In the genomic region with DNA sequence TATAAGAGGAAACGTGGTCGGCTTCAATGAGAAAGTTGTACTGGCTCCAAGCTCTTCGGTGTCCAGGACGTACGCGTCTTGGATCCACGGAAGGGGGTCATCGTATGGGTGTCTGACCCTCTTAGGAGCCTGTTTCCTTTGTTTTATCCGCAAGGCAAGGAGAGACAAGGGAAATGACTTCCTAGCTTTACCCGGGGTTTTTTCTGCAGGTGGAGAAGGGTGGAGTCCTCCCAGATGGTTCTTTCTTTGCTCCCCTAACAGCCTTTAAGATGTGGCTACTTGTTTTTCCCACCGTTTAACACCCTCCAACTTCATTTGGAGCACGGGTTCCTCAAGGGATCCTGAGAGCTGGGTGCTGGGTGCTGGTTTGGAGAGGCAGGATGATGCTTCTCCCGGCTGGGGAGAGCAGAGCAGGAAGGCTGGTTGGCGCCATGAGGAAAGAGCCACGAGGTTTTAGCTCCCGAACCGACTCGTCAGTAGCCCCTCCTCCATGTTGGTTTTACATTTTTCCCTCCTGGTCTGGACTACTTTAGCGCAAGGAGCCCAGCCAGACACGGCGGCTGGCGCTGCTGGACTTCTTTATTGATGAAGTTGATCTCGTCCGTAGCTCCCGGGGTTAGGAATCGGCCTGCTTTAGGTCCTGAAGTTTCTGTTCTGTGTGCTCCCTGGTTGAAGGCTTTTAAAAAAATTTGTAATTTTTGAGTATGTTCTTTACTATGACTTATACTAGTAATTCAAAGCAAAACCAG, we compare ENCODE assay signal across 8 cellular contexts. TPM values are rescaled to one million over a fixed set of nuclear protein-coding genes. Genes with fewer than 3 reads are reported as not detected.
DNase-seq lines count a peak whose midpoint lies in the region; ATAC-seq, FAIRE-seq and TF ChIP-seq lines count a peak whose summit lies in the region.

No MANE protein-coding gene starts in this region.

- H3K56ac ChIP-seq in mesendoderm (ENCODE audit: low read length) = peak overlapping the region; percentile 95

- POLR2A ChIA-PET in endothelial cell of umbilical vein (lab: Charles Lee) = interaction anchor here (1.1 to 1.6 kb wide), 5 partner anchors 56 to 83 kb away, joined by 4 to 9 read pairs (median 4); partner anchors contain the start of gene TMCO1

- DNase-seq in AG08396 (ENCODE audit: low spot score) = peak; percentile 86
- DNase-seq in GM13977 (ENCODE audit: low spot score) = peak; percentile 55
- DNase-seq in NCI-H2107 (lab: John Stamatoyannopoulos, UW) = peak; percentile 79
- DNase-seq in endothelial cell of umbilical vein (ENCODE audit: low read depth, low spot score) = peak; percentile 86
- DNase-seq in mesendoderm = peak; percentile 83
- peak in 1 of 2 donors; percentile 64 for DNase-seq in suprapubic skin (ENCODE audit: low spot score in 2 of 2)

- H2AK5ac ChIP-seq in mesendoderm (ENCODE audit: low read length) = no peak overlapping the region

- TF ChIP-seq EP300 in suprapubic skin (IDR thresholded peaks at IDR 0.05) = no peak

- H3K36me3 ChIP-seq in endothelial cell of umbilical vein (ENCODE audit: control insufficient read depth in 2 of 2, extremely low read depth in 1 of 2, insufficient read depth in 2 of 2, low read length in 2 of 2) = no peaks in the 10 kb centered on the region
- H3K36me3 ChIP-seq in mesendoderm (ENCODE audit: control insufficient read depth, insufficient read depth, low read length) = no peaks in the 10 kb centered on the region
- H3K36me3 ChIP-seq in suprapubic skin = no peaks in the 10 kb centered on the region

- H3K4me1 ChIP-seq in endothelial cell of umbilical vein (ENCODE audit: control insufficient read depth, extremely low read depth, insufficient read depth, low read length) (peaks cover 13% of the 10 kb centered on the region), mesendoderm (ENCODE audit: control insufficient read depth, low read depth, low read length) (peaks cover 2% of the 10 kb centered on the region), suprapubic skin (peaks cover 17% of the 10 kb centered on the region)

- H4K5ac ChIP-seq in mesendoderm (ENCODE audit: low read length) = no peak overlapping the region

- intact Hi-C loops in endothelial cell of umbilical vein (cut with micrococcal nuclease) = loop anchor here (1.0 to 5.0 kb wide), 7 partner anchors 9 to 1009 kb away; partner anchors contain the start of gene POGK

- no peak overlapping the region for H4K8ac ChIP-seq in mesendoderm (ENCODE audit: low read depth, low read length)

- no CpG with 5 or more reads among the region's 26 CpGs for WGBS in mesendoderm (ENCODE audit: extremely low coverage, insufficient coverage, low lambda C conversion rate)
- WGBS in suprapubic skin = under 1% methylated on average over 26 of the region's 26 CpGs

- peak overlapping the region; percentile 97 for H3K4me2 ChIP-seq in endothelial cell of umbilical vein (ENCODE audit: insufficient read depth, low read length)
- H3K4me2 ChIP-seq in mesendoderm (ENCODE audit: low read length) = peak overlapping the region; percentile 89

- H3K79me2 ChIP-seq in endothelial cell of umbilical vein (ENCODE audit: control insufficient read depth, insufficient read depth, low read length) (peaks cover 59% of the 10 kb centered on the region), mesendoderm (ENCODE audit: control insufficient read depth, insufficient read depth, low read length) (peaks cover 57% of the 10 kb centered on the region)

- TF ChIP-seq CTCF in GM13977 (IDR thresholded peaks at IDR 0.05; ENCODE audit: extremely low read depth, insufficient read depth, missing control alignments) (no peak), VCaP (conservative IDR thresholded peaks at IDR 0.05) (no peak), endothelial cell of umbilical vein (IDR thresholded peaks at IDR 0.05; ENCODE audit: extremely low read depth in 1 of 2, insufficient read depth in 1 of 2, low read depth in 1 of 2, low read length in 2 of 2) (no peak), suprapubic skin (IDR thresholded peaks at IDR 0.05) (no peak)

- peak overlapping the region; percentile 15 for H3K23ac ChIP-seq in mesendoderm (ENCODE audit: low read length)

- H3K9me3 ChIP-seq in endothelial cell of umbilical vein (replicated peaks; ENCODE audit: control insufficient read depth, insufficient read depth, low read length) (no peaks in the 10 kb centered on the region), suprapubic skin (no peaks in the 10 kb centered on the region)

- peak overlapping the region; percentile 66 for H2BK5ac ChIP-seq in mesendoderm (ENCODE audit: low read length)

- no peak overlapping the region for H2BK120ac ChIP-seq in mesendoderm (ENCODE audit: low read depth, low read length)

- dilution Hi-C loops in endothelial cell of umbilical vein (cut with MboI; ENCODE audit: extremely low pct_ligation_motif_present, low sequenced_read_pairs) = no loop called here

- no peaks in the 10 kb centered on the region for H3K9me1 ChIP-seq in endothelial cell of umbilical vein (replicated peaks; ENCODE audit: control insufficient read depth, extremely low read depth, insufficient read depth, low read length)

- H3K27me3 ChIP-seq in endothelial cell of umbilical vein (ENCODE audit: control insufficient read depth in 2 of 2, insufficient read depth in 2 of 2, low read length in 2 of 2) = no peaks in the 10 kb centered on the region
- H3K27me3 ChIP-seq in mesendoderm (ENCODE audit: insufficient read depth, low read length, poor library complexity) = no peaks in the 10 kb centered on the region
- H3K27me3 ChIP-seq in suprapubic skin = no peaks in the 10 kb centered on the region

- BruUV-seq in endothelial cell of umbilical vein (replicated peaks; lab: Mats Ljungman, UMichigan) = TSS peak; percentile 89

- CTCF ChIA-PET in endothelial cell of umbilical vein (lab: Charles Lee) = interaction anchor here (0.8 to 2.3 kb wide), 20 partner anchors 10 to 231 kb away, joined by 3 to 13 read pairs (median 8); no protein-coding TSS in a partner anchor

- TF ChIP-seq POLR2A in endothelial cell of umbilical vein (IDR thresholded peaks at IDR 0.05; ENCODE audit: low read depth, low read length) (no peak), suprapubic skin (IDR thresholded peaks at IDR 0.05) (no peak)

- peak overlapping the region; percentile 81 for H3K4ac ChIP-seq in mesendoderm (ENCODE audit: low read depth, low read length)

- peak; percentile 7 for ATAC-seq in HG02943 (IDR thresholded peaks at IDR 0.05; ENCODE audit: low read depth, unreplicated experiment)

- peak overlapping the region; percentile 96 for H3K18ac ChIP-seq in mesendoderm (ENCODE audit: low read length)

- peak overlapping the region; percentile 96 for H3K27ac ChIP-seq in VCaP
- H3K27ac ChIP-seq in endothelial cell of umbilical vein (ENCODE audit: insufficient read depth, low read depth, low read length) = peak overlapping the region; percentile 95
- peak overlapping the region; percentile 72 for H3K27ac ChIP-seq in mesendoderm (ENCODE audit: low read depth, low read length)
- H3K27ac ChIP-seq in suprapubic skin = peak overlapping the region; percentile 93

- peak overlapping the region; percentile 49 for H2AFZ ChIP-seq in endothelial cell of umbilical vein (ENCODE audit: low read depth, low read length)

- in situ Hi-C loops in GM13977 (cut with MboI; ENCODE audit: low pct_unique_long_range_greater_than_20kb, low sequenced_read_pairs, unreplicated experiment) = no loop called here

- H4K20me1 ChIP-seq in endothelial cell of umbilical vein (replicated peaks; ENCODE audit: control insufficient read depth, extremely low read depth, insufficient read depth, low read length) = no peaks in the 10 kb centered on the region

- H3K4me3 ChIP-seq in endothelial cell of umbilical vein (replicated peaks in 1 of 3; ENCODE audit: insufficient read depth in 1 of 3, low read depth in 1 of 3, low read length in 3 of 3) (peak overlapping the region; percentile 77 to 93 (median 86)), mesendoderm (ENCODE audit: low read length) (peak overlapping the region; percentile 84), suprapubic skin (peak overlapping the region; percentile 94)

- H3K79me1 ChIP-seq in mesendoderm (ENCODE audit: low read length) = no peaks in the 10 kb centered on the region

- FAIRE-seq in endothelial cell of umbilical vein (lab: Jason Lieb, UNC) = peak; percentile 93

- peak overlapping the region; percentile 97 for H3K9ac ChIP-seq in endothelial cell of umbilical vein (replicated peaks; ENCODE audit: extremely low read depth, insufficient read depth, low read length)
- peak overlapping the region; percentile 94 for H3K9ac ChIP-seq in mesendoderm (ENCODE audit: low read length)

- H2BK15ac ChIP-seq in mesendoderm (replicated peaks; ENCODE audit: low read depth) = no peak overlapping the region

TF ChIP-seq in endothelial cell of umbilical vein, 7 proteins besides CTCF, POLR2A, EP300 and RAD21:
- TF ChIP-seq FOS (IDR thresholded peaks at IDR 0.05; ENCODE audit: borderline replicate concordance, insufficient read depth, low read length) = no peak
- TF ChIP-seq, protein P1, sequence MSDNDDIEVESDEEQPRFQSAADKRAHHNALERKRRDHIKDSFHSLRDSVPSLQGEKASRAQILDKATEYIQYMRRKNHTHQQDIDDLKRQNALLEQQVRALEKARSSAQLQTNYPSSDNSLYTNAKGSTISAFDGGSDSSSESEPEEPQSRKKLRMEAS (IDR thresholded peaks at IDR 0.05; ENCODE audit: insufficient read depth, insufficient read length) = peak; percentile 61
- no peak for TF ChIP-seq EZH2 (IDR thresholded peaks at IDR 0.05; ENCODE audit: borderline replicate concordance, low read depth, low read length, severe bottlenecking)
- no peak for TF ChIP-seq JUN (IDR thresholded peaks at IDR 0.05; ENCODE audit: borderline replicate concordance, insufficient read depth, insufficient read length, low read depth)
- peak; percentile 61 for TF ChIP-seq POLR2AphosphoS5 (IDR thresholded peaks at IDR 0.05; ENCODE audit: insufficient read depth, low read depth, low read length)
- peak; percentile 88 for TF ChIP-seq MYC (IDR thresholded peaks at IDR 0.05; ENCODE audit: low read depth, low read length)
- no peak for TF ChIP-seq GATA2 (IDR thresholded peaks at IDR 0.05; ENCODE audit: insufficient read depth, insufficient read length, low read depth, low read length)

RNA-seq across cellular contexts. Expression of gene UCK2, which starts 1.3 kb away (rescaled TPM):
- total RNA-seq in endothelial cell of umbilical vein (62.3 and 68.4 TPM in 2 replicates), suprapubic skin (10 to 100 TPM; 44.8 to 51.5 (median 45.4) TPM)
- polyA plus RNA-seq in endothelial cell of umbilical vein = 74.7 and 84.7 TPM in 2 replicates
- 82.8 and 96.1 TPM in 2 replicates for polyA plus RNA-seq in endothelial cell of umbilical vein (2011; cell fraction: cytosol; rRNA removed)
- polyA plus RNA-seq in endothelial cell of umbilical vein (2011; cell fraction: nucleus; rRNA removed) = 63.9 and 73.7 TPM in 2 replicates
- 55.9 and 60.3 TPM in 2 replicates for polyA plus RNA-seq in endothelial cell of umbilical vein (2012)
- 80.5 and 96.6 TPM in 2 replicates for polyA minus RNA-seq in endothelial cell of umbilical vein
- 100.0 TPM for polyA minus RNA-seq in endothelial cell of umbilical vein (2011; cell fraction: cytosol; rRNA and poly(A)+ RNA removed)
- 40.4 and 53.0 TPM in 2 replicates for polyA minus RNA-seq in endothelial cell of umbilical vein (2011; cell fraction: nucleus; rRNA and poly(A)+ RNA removed)
- polyA plus RNA-seq in mesendoderm (2013, experiment 1 of 2) = 110 TPM
- polyA plus RNA-seq in mesendoderm (2013, experiment 2 of 2) = 110 TPM
